ENCODE assay signal across 12 cellular contexts in the genomic region with DNA sequence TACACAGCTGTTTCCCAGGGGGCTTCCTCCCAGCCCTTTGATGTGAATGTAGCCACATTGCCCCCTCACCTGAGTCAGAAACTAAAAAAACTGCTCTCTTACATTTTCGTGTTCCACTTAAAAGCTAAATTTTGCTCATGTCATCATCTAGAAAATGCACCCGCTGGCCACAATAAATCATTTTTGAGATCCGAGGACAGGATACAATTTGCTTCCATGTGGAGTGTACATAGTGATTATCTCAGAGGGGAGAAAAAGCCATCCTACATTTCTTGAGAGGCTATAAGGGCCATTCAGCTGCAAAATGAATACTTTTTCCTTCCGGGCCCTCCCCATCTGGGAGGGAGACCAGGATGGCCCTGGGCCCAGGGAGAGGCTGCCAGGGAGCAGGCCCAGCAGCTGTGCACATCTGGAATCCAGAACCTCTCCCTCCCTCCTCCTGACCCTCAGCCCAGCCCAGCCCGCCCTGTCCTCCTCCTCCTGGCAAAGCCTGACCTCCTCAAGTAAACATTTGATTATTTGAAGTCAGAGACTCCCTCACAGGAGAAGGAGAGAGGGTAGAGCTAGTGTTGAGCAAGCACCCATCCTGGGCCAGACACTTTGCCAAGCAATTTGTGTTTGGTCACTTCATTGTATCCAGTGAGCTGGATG. TPM values are rescaled to one million over a fixed set of nuclear protein-coding genes. Genes with fewer than 3 reads are reported as not detected.
A peak's percentile ranks its signal among the peaks of the same experiment; 100 is the strongest.
DNase-seq lines count a peak whose midpoint lies in the region; ATAC-seq, FAIRE-seq and TF ChIP-seq lines count a peak whose summit lies in the region.
"Had no signal": no experiment of that assay in that cellular context is flagged by ENCODE, and none has a peak within 500 bp of the region (broad histone marks: within the 10 kb centered on the region; RNA-seq: fewer than 3 reads in every experiment).

No MANE protein-coding gene starts in this region.

- H3K27ac Mint-ChIP-seq in HFFc6 = peak overlapping the region; percentile 91
- H3K27ac Mint-ChIP-seq: T-helper 1 cell treated with Interleukin-12 subunit alpha and Interleukin-12 subunit beta and Interleukin-4 antibody, amounts not matched to agents 30 μg/mL and 1 μg/mL, for 36 hours had no signal

- no peak overlapping the region for H3K4me2 ChIP-seq in K562 (ENCODE audit: insufficient read depth, low read length)

- no peak overlapping the region for H3K9ac ChIP-seq in K562 (ENCODE audit: insufficient read depth in 1 of 2, low read depth in 2 of 2, low read length in 2 of 2)

- H3K9me1 ChIP-seq in K562 (ENCODE audit: control insufficient read depth, insufficient read depth, low read length) = no peaks in the 10 kb centered on the region

- in situ Hi-C loops in K562 (cut with MboI) = no loop called here

- H3K36me3 Mint-ChIP-seq in HFFc6 (ENCODE audit: low read depth) = no peaks in the 10 kb centered on the region

- POLR2A ChIA-PET in K562 (lab: Yijun Ruan, JAX) = interaction anchor here (0.6 to 1.0 kb wide), 5 partner anchors 8 to 1804 kb away, joined by 3 read pairs; no protein-coding TSS in a partner anchor

- TF ChIP-seq EP300 in K562 (IDR thresholded peaks at IDR 0.05; ENCODE audit: low read length) = no peak

- H3K4me1 Mint-ChIP-seq in HFFc6 (ENCODE audit: low read depth) = peaks cover 77% of the 10 kb centered on the region

- H3K27me3 Mint-ChIP-seq in HFFc6 (ENCODE audit: insufficient read depth) = no peaks in the 10 kb centered on the region; the same call in none of the 2 replicates

- H3K4me3 ChIP-seq in K562 = no peak overlapping the region
- H3K4me3 ChIP-seq in testis = no peak overlapping the region

- ATAC-seq in K562 = no peak
- ATAC-seq in left ventricle myocardium superior = peak; percentile 77
- ATAC-seq in GM21528 (IDR thresholded peaks at IDR 0.05; ENCODE audit: low FRiP score, unreplicated experiment) = no peak

- no peaks in the 10 kb centered on the region for H3K9me3 ChIP-seq in K562 (replicated peaks; ENCODE audit: control insufficient read depth, insufficient read depth, low read depth, low read length)
- H3K9me3 ChIP-seq in testis = no peaks in the 10 kb centered on the region

- H3K36me3 ChIP-seq in K562 (ENCODE audit: control insufficient read depth, insufficient read depth, low read length) (no peaks in the 10 kb centered on the region), testis (ENCODE audit: low read depth, missing control alignments) (no peaks in the 10 kb centered on the region)

- no TSS peak for BruUV-seq in K562 (replicated peaks; lab: Mats Ljungman, UMichigan)

- CTCF ChIA-PET in K562 (lab: Yijun Ruan, JAX; ENCODE audit: low intra/inter-chr PET ratio) = no interaction called here

- H3K27me3 ChIP-seq in K562 (ENCODE audit: control insufficient read depth in 2 of 2, insufficient read depth in 2 of 2, low read length in 2 of 2) = peaks cover 5 to 51% of the 10 kb centered on the region in 2 experiments; a peak in 4 of 5 replicates
- no peaks in the 10 kb centered on the region for H3K27me3 ChIP-seq in testis

- H3K4me1 ChIP-seq in K562 (replicated peaks in 1 of 2; ENCODE audit: control insufficient read depth in 2 of 2, insufficient read depth in 2 of 2, low read length in 2 of 2) (no peaks in the 10 kb centered on the region), testis (peaks cover 36% of the 10 kb centered on the region)

- H2AFZ ChIP-seq in K562 (ENCODE audit: low read depth, low read length) = no peak overlapping the region

- H3K4me3 Mint-ChIP-seq in HFFc6 = no peak overlapping the region
- H3K4me3 Mint-ChIP-seq: T-helper 1 cell treated with Interleukin-12 subunit alpha and Interleukin-12 subunit beta and Interleukin-4 antibody, amounts not matched to agents 30 μg/mL and 1 μg/mL, for 36 hours had no signal

- intact Hi-C loops in K562 (cut with micrococcal nuclease) = no loop called here
- intact Hi-C loops in left ventricle myocardium superior (cut with micrococcal nuclease) = no loop called here
- intact Hi-C loops in testis (cut with DNase I; ENCODE audit: low total_unique reads) = no loop called here

- TF ChIP-seq POLR2A in K562 (conservative IDR thresholded peaks at IDR 0.05) = no peak
- no peak for TF ChIP-seq POLR2A in testis (IDR thresholded peaks at IDR 0.05)
- TF ChIP-seq POLR2A in GM12891 (IDR thresholded peaks at IDR 0.05; ENCODE audit: low read depth, low read length) = no peak

- TF ChIP-seq RAD21 in K562 (CRISPR knock-in tag; conservative IDR thresholded peaks at IDR 0.05 in 1 of 2, IDR thresholded peaks at IDR 0.05 in 1 of 2) = no peak

- no peak for DNase-seq in HFFc6
- no peak for DNase-seq in K562 (ENCODE audit: extremely low read depth in 1 of 4, low spot score in 3 of 4)
- peak; percentile 82 for DNase-seq in left ventricle myocardium superior
- DNase-seq in testis = peak; percentile 62
- DNase-seq in foreskin melanocyte = no peak
- DNase-seq in GM12891 (ENCODE audit: insufficient read length, low spot score) = no peak
- no peak for DNase-seq in MV-4-11 (lab: John Stamatoyannopoulos, UW)
- DNase-seq: activated CD8-positive, alpha-beta memory T cell treated with anti-CD3 and anti-CD28 coated beads for 24 hours; DMS53; mammary epithelial cell had no signal

- FAIRE-seq in K562 (lab: Jason Lieb, UNC) (no peak), GM12891 (lab: Jason Lieb, UNC) (no peak)

- TF ChIP-seq CTCF in HFFc6 (IDR thresholded peaks at IDR 0.05) (no peak), K562 (IDR thresholded peaks at IDR 0.05 in 2 of 3, conservative IDR thresholded peaks at IDR 0.05 in 1 of 3; ENCODE audit: insufficient read depth in 2 of 3, low read depth in 1 of 3, low read length in 3 of 3) (no peak), testis (IDR thresholded peaks at IDR 0.05) (no peak)

- H3K79me2 ChIP-seq in K562 (ENCODE audit: control insufficient read depth, insufficient read depth, low read length) = no peaks in the 10 kb centered on the region

- peaks cover 10% of the 10 kb centered on the region; the same call in 1 of the 2 replicates for H4K20me1 ChIP-seq in K562 (replicated peaks; ENCODE audit: control insufficient read depth, insufficient read depth, low read length)

- H3K27ac ChIP-seq in K562 (ENCODE audit: extremely low read depth, low read depth, low read length) (no peak overlapping the region), testis (no peak overlapping the region)

- 0% methylated on average over 4 of the region's 5 CpGs for WGBS in K562 (ENCODE audit: insufficient coverage, low coverage, missing lambda C conversion rate)
- 53 to 57% methylated on average over 5 of the region's 5 CpGs for WGBS in testis, 2 donors

- no peaks in the 10 kb centered on the region for H3K9me3 Mint-ChIP-seq in HFFc6
- H3K9me3 Mint-ChIP-seq: T-helper 1 cell treated with Interleukin-12 subunit alpha and Interleukin-12 subunit beta and Interleukin-4 antibody, amounts not matched to agents 30 μg/mL and 1 μg/mL, for 36 hours had no signal

TF ChIP-seq in GM12891, 5 proteins besides CTCF, POLR2A, EP300 and RAD21:
- TF ChIP-seq POLR2AphosphoS5 (IDR thresholded peaks at IDR 0.05; ENCODE audit: low read depth, low read length) (no peak), POU2F2 (IDR thresholded peaks at IDR 0.05; ENCODE audit: low read depth, low read length) (no peak), TAF1 (IDR thresholded peaks at IDR 0.05; ENCODE audit: low read depth, low read length) (no peak), SPI1 (IDR thresholded peaks at IDR 0.05; ENCODE audit: low read depth, low read length) (no peak), PAX5 (IDR thresholded peaks at IDR 0.05; ENCODE audit: insufficient read depth, low read length, severe bottlenecking) (no peak)
TF ChIP-seq in GM12891: peak in this region for 0.

RNA-seq across cellular contexts. Expression of a gene that starts 59.1 kb away (rescaled TPM):
- 10 to 100 TPM in 3 of 6 experiments, 1 to 10 TPM in 3; 9.3 to 11.0 (median 9.9) TPM for total RNA-seq in HFFc6 (2021; fragmentation: NEBNext Ultra II Directional; extraction: Animal tissue kit (Norgen Biotek cat#: 25700))
- not detected in 2 replicates for total RNA-seq in K562 (2011; cell fraction: chromatin; rRNA removed; ENCODE audit: low replicate concordance)
- not detected in 2 replicates for total RNA-seq in K562 (2011; cell fraction: nucleolus; rRNA removed)
- total RNA-seq in K562 (2011; cell fraction: nucleoplasm; rRNA removed) = not detected in 2 replicates
- total RNA-seq in K562 (2014; rRNA removed) (not detected in 2 replicates), K562 (2014; rRNA removed; fragmentation: Illumina TruSeq; extraction: Trizol) (not detected in 2 replicates), K562 (2015; rRNA removed; fragmentation: Illumina TruSeq; extraction: Trizol) (not detected in 2 replicates), K562 (2021) (not detected in 2 replicates), left ventricle myocardium superior (5.9 TPM), testis (1 to 10 TPM; 1.4 to 2.2 TPM)
- polyA plus RNA-seq in K562 (2011; rRNA removed) (not detected in 2 replicates), K562 (2014; fragmentation: Illumina TruSeq; extraction: Trizol) (not detected in 2 replicates), K562 (2014; fragmentation: Nextera tagmentation; extraction: Ambion mirVana) (not detected), K562 (2014; rRNA removed) (not detected in 2 replicates), testis (ENCODE audit: insufficient read depth, low read depth, low replicate concordance) (4.3 TPM)
- not detected in 2 replicates for polyA plus RNA-seq in K562 (2011; cell fraction: cytosol; rRNA removed)
- polyA plus RNA-seq in K562 (2011; cell fraction: nucleus; rRNA removed) = not detected in 2 replicates
- polyA plus RNA-seq in K562 (2012) = not detected in 2 replicates
- not detected in 2 replicates for polyA minus RNA-seq in K562 (2011; rRNA and poly(A)+ RNA removed)
- not detected in 2 replicates for polyA minus RNA-seq in K562 (2011; cell fraction: cytosol; rRNA and poly(A)+ RNA removed)
- not detected in 2 replicates for polyA minus RNA-seq in K562 (2011; cell fraction: nucleus; rRNA and poly(A)+ RNA removed)
- not detected for polyA plus RNA-seq in GM12891 (2012; ENCODE audit: low read depth, missing spikeins)

Comparison
In these comparisons a context has a peak if more than half of its experiments do, and no peak if none do; other contexts are left out.
1. DNase-seq: peak in left ventricle myocardium superior (single experiment) and testis (single experiment); none in HFFc6 (single experiment), K562 (0 of 4), foreskin melanocyte (single experiment), GM12891 (single experiment) and MV-4-11 (single experiment).